In genomic region chr2:207399301-207399700, GRCh38 we compare ENCODE assay signal across 22 cellular contexts.
"Had no signal": no experiment of that assay in that cellular context is flagged by ENCODE, and none has a peak within 500 bp of the region (broad histone marks: within the 10 kb centered on the region; RNA-seq: fewer than 3 reads in every experiment).

No MANE protein-coding gene starts in this region.

- H3K9me3 ChIP-seq: left ventricle myocardium inferior, ovary, psoas muscle, right atrium auricular region, testis, transverse colon had no signal

- H3K36me3 ChIP-seq: gastroesophageal sphincter, heart left ventricle, left ventricle myocardium inferior, ovary, right atrium auricular region, transverse colon had no signal

- H3K4me1 ChIP-seq: psoas muscle, right atrium auricular region, testis, transverse colon had no signal

- DNase-seq: activated CD4-positive, alpha-beta T cell treated with anti-CD3 and anti-CD28 coated beads for 4 hours; activated CD4-positive, alpha-beta T cell treated with anti-CD3 and anti-CD28 coated beads, Interleukin-2, amount 50 U/mL, for 4 hours; activated naive CD4-positive, alpha-beta T cell; activated T-cell treated with anti-CD3 and anti-CD28 coated beads for 4 hours; activated T-cell treated with anti-CD3 and anti-CD28 coated beads, Interleukin-2, amount 50 U/mL, for 72 hours; anterior cingulate cortex; effector CD4-positive, alpha-beta T cell; heart left ventricle; left ventricle myocardium inferior; ovary; psoas muscle; stimulated activated CD4-positive, alpha-beta T cell treated with anti-CD3 and anti-CD28 coated beads, Interleukin-1b, Interleukin-23, amount 100 ng/mL, for 48 hours; stimulated activated CD4-positive, alpha-beta T cell treated with anti-CD3 and anti-CD28 coated beads, Interleukin-4, amount 100 ng/mL, for 4 hours; stimulated activated naive CD4-positive, alpha-beta T cell; T-helper 1 cell; testis; transverse colon had no signal

- ATAC-seq: activated naive CD4-positive, alpha-beta T cell treated with anti-CD3 and anti-CD28 coated beads, Interleukin-2, amount 50 U/mL, for 72 hours; activated T-cell treated with anti-CD3 and anti-CD28 coated beads, Interleukin-2, amount 50 U/mL, for 72 hours; gastroesophageal sphincter; heart left ventricle; psoas muscle had no signal

- H3K27ac ChIP-seq: gastroesophageal sphincter, heart left ventricle, left ventricle myocardium inferior, ovary, psoas muscle, right atrium auricular region, testis, transverse colon had no signal

- H3K4me3 ChIP-seq: gastroesophageal sphincter, heart left ventricle, left ventricle myocardium inferior, lung, ovary, psoas muscle, right atrium auricular region, smooth muscle cell, testis, transverse colon had no signal

- H3K27me3 ChIP-seq: gastroesophageal sphincter, heart left ventricle, ovary, right atrium auricular region, testis, transverse colon had no signal
